In genomic region chr3:99921986-99922385, GRCh38 we compare ENCODE assay signal across 1 cellular context.
TF ChIP-seq lines count a peak whose summit lies in the region.

No MANE protein-coding gene starts in this region.

TF ChIP-seq in SK-N-SH treated with all-trans-retinoic acid at 6 μM for 48 hours, 23 proteins besides CTCF, POLR2A, EP300 and RAD21 (continued from another document):
- TF ChIP-seq ZFP3 (CRISPR knock-in tag; IDR thresholded peaks at IDR 0.05), result no peak
- TF ChIP-seq SNAI2 (CRISPR knock-in tag; IDR thresholded peaks at IDR 0.05), result no peak
